22 cellular contexts compared by ENCODE assay signal in the genomic region with DNA sequence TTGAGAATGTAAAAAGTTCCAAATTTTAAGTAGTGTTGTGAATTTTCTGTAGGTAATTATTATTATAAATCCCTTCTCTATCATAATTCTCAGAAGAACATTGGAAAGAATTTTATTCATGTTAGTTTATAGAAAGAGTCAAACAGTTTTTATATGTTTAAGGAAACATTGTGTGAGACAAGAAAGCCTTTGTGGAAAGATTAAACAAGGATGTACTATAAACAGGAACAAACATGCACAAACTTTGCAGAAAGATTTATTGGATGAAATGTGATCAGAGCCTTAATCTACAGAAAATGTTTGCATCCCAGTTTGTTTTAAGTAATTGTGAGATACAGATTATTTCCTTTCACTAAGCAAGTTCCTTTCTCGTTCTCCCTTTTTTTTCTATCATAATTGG.
A peak's percentile ranks its signal among the peaks of the same experiment; 100 is the strongest.
DNase-seq lines count a peak whose midpoint lies in the region; ATAC-seq and TF ChIP-seq lines count a peak whose summit lies in the region.
"Had no signal": no experiment of that assay in that cellular context is flagged by ENCODE, and none has a peak within 500 bp of the region (broad histone marks: within the 10 kb centered on the region; RNA-seq: fewer than 3 reads in every experiment).

No MANE protein-coding gene starts in this region.

- no peaks in the 10 kb centered on the region for H3K9me3 ChIP-seq in IMR-90 (ENCODE audit: control insufficient read depth, insufficient read depth, low read length)
- H3K9me3 ChIP-seq: A549; BE2C; BLaER1 treated with 17β-estradiol and CSF1 and Interleukin-3, amounts not matched to agents 10 nM and 100 nM had no signal

- H2AFZ ChIP-seq in IMR-90 (replicated peaks; ENCODE audit: low read length, poor library complexity): no peak overlapping the region

- no peak overlapping the region for H4K8ac ChIP-seq in IMR-90 (ENCODE audit: low read depth in 2 of 2, low read length in 2 of 2)

- H3K18ac ChIP-seq in IMR-90 (ENCODE audit: low read depth, low read length): no peak overlapping the region; the same call in 1 of the 2 replicates

- no peak overlapping the region for H4K91ac ChIP-seq in IMR-90 (ENCODE audit: insufficient read depth, low read depth, low read length)

- peaks cover 14% of the 10 kb centered on the region for H3K4me1 ChIP-seq in IMR-90 (ENCODE audit: control insufficient read depth, insufficient read depth, low read length)
- H3K4me1 ChIP-seq: A549; BE2C; BLaER1 treated with 17β-estradiol and CSF1 and Interleukin-3, amounts not matched to agents 10 nM and 100 nM had no signal

- H2BK15ac ChIP-seq in IMR-90 (ENCODE audit: low read depth, low read length): no peak overlapping the region

- peaks cover 3% of the 10 kb centered on the region for H3K9me3 Mint-ChIP-seq in osteocyte (ENCODE audit: unreplicated experiment)
- H3K9me3 Mint-ChIP-seq: CD4-positive, alpha-beta T cell; CD8-positive, alpha-beta memory T cell had no signal

- H3K14ac ChIP-seq in IMR-90 (replicated peaks; ENCODE audit: low read depth, low read length): no peak overlapping the region

- dilution Hi-C loops in IMR-90 (cut with HindIII; ENCODE audit: low sequenced_read_pairs, unreplicated experiment): no loop called here

- H3K9ac ChIP-seq in IMR-90 (ENCODE audit: low read depth, low read length): no peak overlapping the region
- H3K9ac ChIP-seq: BLaER1 treated with 17β-estradiol and CSF1 and Interleukin-3, amounts not matched to agents 10 nM and 100 nM had no signal

- no peak overlapping the region for H2AK9ac ChIP-seq in IMR-90 (replicated peaks; ENCODE audit: low read depth, low read length, poor library complexity)

- no peak overlapping the region for H3K4me3 Mint-ChIP-seq in osteocyte (ENCODE audit: unreplicated experiment)
- H3K4me3 Mint-ChIP-seq: CD14-positive monocyte; CD4-positive, alpha-beta T cell; CD8-positive, alpha-beta memory T cell had no signal

- no TSS peak for BruUV-seq in IMR-90 (replicated peaks; lab: Mats Ljungman, UMichigan)

- H3K27ac Mint-ChIP-seq in osteocyte (ENCODE audit: unreplicated experiment): peak overlapping the region; percentile 3
- H3K27ac Mint-ChIP-seq: CD14-positive monocyte; CD4-positive, alpha-beta T cell had no signal

- H3K9me1 ChIP-seq in IMR-90 (ENCODE audit: insufficient read depth, low read length): peaks cover 12% of the 10 kb centered on the region

- no peak overlapping the region for H3K4me3 ChIP-seq in IMR-90 (ENCODE audit: insufficient read depth, low read depth, low read length)
- H3K4me3 ChIP-seq: A549; BLaER1 treated with 17β-estradiol and CSF1 and Interleukin-3, amounts not matched to agents 10 nM and 100 nM; GM12878 had no signal

- H3K4ac ChIP-seq in IMR-90 (ENCODE audit: low read depth, low read length): no peak overlapping the region

- no peak overlapping the region for H2BK20ac ChIP-seq in IMR-90 (ENCODE audit: low read depth, low read length)

- no peaks in the 10 kb centered on the region for H4K20me1 ChIP-seq in IMR-90 (ENCODE audit: insufficient read depth, low read length)
- H4K20me1 ChIP-seq: BLaER1 treated with 17β-estradiol and CSF1 and Interleukin-3, amounts not matched to agents 10 nM and 100 nM had no signal

- H3K56ac ChIP-seq in IMR-90 (ENCODE audit: extremely low read depth, insufficient read depth, low read length): no peak overlapping the region

- no peaks in the 10 kb centered on the region for H3K27me3 ChIP-seq in IMR-90 (ENCODE audit: control insufficient read depth, insufficient read depth, low read length)
- H3K27me3 ChIP-seq: BE2C; BLaER1 treated with 17β-estradiol and CSF1 and Interleukin-3, amounts not matched to agents 10 nM and 100 nM had no signal

- intact Hi-C loops in IMR-90 (cut with micrococcal nuclease): no loop called here

- TF ChIP-seq CTCF in IMR-90 (conservative IDR thresholded peaks at IDR 0.05; ENCODE audit: low read depth, low read length): no peak
- no peak for TF ChIP-seq CTCF in VCaP (conservative IDR thresholded peaks at IDR 0.05)
- TF ChIP-seq CTCF in osteocyte (IDR thresholded peaks at IDR 0.05): no peak

- no CpG with 5 or more reads among the region's 1 CpG for WGBS in IMR-90 (ENCODE audit: extremely low coverage in 2 of 2, insufficient read length in 1 of 2), 2 experiments

- ATAC-seq in IMR-90 (ENCODE audit: low read depth) (no peak), HG03159 (IDR thresholded peaks at IDR 0.05; ENCODE audit: unreplicated experiment) (no peak)
- ATAC-seq: A549, GM12878 had no signal

- no peak overlapping the region for H2BK120ac ChIP-seq in IMR-90 (ENCODE audit: low read depth, low read length)

- peaks cover 25% of the 10 kb centered on the region for H3K36me3 Mint-ChIP-seq in osteocyte (ENCODE audit: unreplicated experiment)
- H3K36me3 Mint-ChIP-seq: CD14-positive monocyte had no signal

- peak overlapping the region; percentile 12; the same call in 1 of the 2 replicates for H3K23ac ChIP-seq in IMR-90 (ENCODE audit: low read depth, low read length)

- H2AK5ac ChIP-seq in IMR-90 (ENCODE audit: low read depth, low read length): no peak overlapping the region

- H3K79me1 ChIP-seq in IMR-90 (ENCODE audit: low read depth in 1 of 2, low read length in 2 of 2): peaks cover 8 to 12% of the 10 kb centered on the region in 2 experiments

- no peak for TF ChIP-seq POLR2A in IMR-90 (IDR thresholded peaks at IDR 0.05; ENCODE audit: low read depth, low read length)

- H3K4me2 ChIP-seq in IMR-90 (ENCODE audit: low read depth, low read length): peak overlapping the region; percentile 36; the same call in 1 of the 2 replicates
- H3K4me2 ChIP-seq: A549; BLaER1 treated with 17β-estradiol and CSF1 and Interleukin-3, amounts not matched to agents 10 nM and 100 nM had no signal

- no peaks in the 10 kb centered on the region for H3K27me3 Mint-ChIP-seq in osteocyte (ENCODE audit: unreplicated experiment)
- H3K27me3 Mint-ChIP-seq: CD8-positive, alpha-beta memory T cell had no signal

- peaks cover 20% of the 10 kb centered on the region for H3K36me3 ChIP-seq in IMR-90 (ENCODE audit: control insufficient read depth, insufficient read depth, low read length)
- H3K36me3 ChIP-seq: BE2C; BLaER1 treated with 17β-estradiol and CSF1 and Interleukin-3, amounts not matched to agents 10 nM and 100 nM had no signal

- H2BK5ac ChIP-seq in IMR-90 (ENCODE audit: low read depth, low read length, poor library complexity, severe bottlenecking): peak overlapping the region; percentile 75

- peaks cover 41% of the 10 kb centered on the region for H3K4me1 Mint-ChIP-seq in osteocyte (ENCODE audit: unreplicated experiment)
- H3K4me1 Mint-ChIP-seq: CD14-positive monocyte; CD8-positive, alpha-beta memory T cell had no signal

- DNase-seq in IMR-90 (peak; percentile 23), osteocyte (ENCODE audit: extremely low spot score, unreplicated experiment) (no peak), 8988T (no peak), germinal center (ENCODE audit: low spot score) (no peak), NCI-H187 treated with DMSO at 0.1 percent for 48 hours (lab: John Stamatoyannopoulos, UW) (no peak)
- DNase-seq: ACHN; AML-193; BE2C; CD4-positive, alpha-beta T cell; CD8-positive, alpha-beta memory T cell; DMS 273 treated with DMSO at 0.1 percent for 48 hours; DMS79; EL; GDM1; GOT3; HCEC 1CT had no signal

- H4K5ac ChIP-seq in IMR-90 (ENCODE audit: low read depth, low read length): peak overlapping the region; percentile 5; the same call in 1 of the 2 replicates

- TF ChIP-seq RAD21 in IMR-90 (IDR thresholded peaks at IDR 0.05; ENCODE audit: low read length): no peak

- H3K27ac ChIP-seq in IMR-90 (ENCODE audit: insufficient read depth, low read length) (peak overlapping the region; percentile 86; the same call in 1 of the 2 replicates), VCaP (peak overlapping the region; percentile 79)
- H3K27ac ChIP-seq: A549; BLaER1 treated with 17β-estradiol and CSF1 and Interleukin-3, amounts not matched to agents 10 nM and 100 nM had no signal

- POLR2A ChIA-PET in IMR-90 (lab: Charles Lee; ENCODE audit: unreplicated experiment): no interaction called here

- in situ Hi-C loops in IMR-90 (cut with MboI; ENCODE audit: low sequenced_read_pairs): no loop called here

- CTCF ChIA-PET in IMR-90 (lab: Yijun Ruan, JAX): no interaction called here

TF ChIP-seq in IMR-90, 13 proteins besides CTCF, POLR2A, EP300 and RAD21:
- no peak for TF ChIP-seq CHD1 (IDR thresholded peaks at IDR 0.05; ENCODE audit: low read depth, low read length)
- TF ChIP-seq MAZ (IDR thresholded peaks at IDR 0.05; ENCODE audit: borderline replicate concordance, low read depth, low read length): no peak
- TF ChIP-seq BHLHE40 (IDR thresholded peaks at IDR 0.05; ENCODE audit: low read depth, low read length): no peak
- no peak for TF ChIP-seq MXI1 (IDR thresholded peaks at IDR 0.05; ENCODE audit: borderline replicate concordance, low read depth, low read length)
- TF ChIP-seq RCOR1 (IDR thresholded peaks at IDR 0.05; ENCODE audit: insufficient replicate concordance, low read length): no peak
- TF ChIP-seq CEBPB (IDR thresholded peaks at IDR 0.05; ENCODE audit: low read depth, low read length): no peak
- TF ChIP-seq FOS (IDR thresholded peaks at IDR 0.05; ENCODE audit: low read depth, low read length): no peak
- no peak for TF ChIP-seq NFE2L2 (IDR thresholded peaks at IDR 0.05; ENCODE audit: low read depth, low read length)
